In genomic region chr5:172102913-172103629, GRCh38 we compare ENCODE assay signal across 9 cellular contexts.
DNase-seq lines count a peak whose midpoint lies in the region; ATAC-seq, FAIRE-seq and TF ChIP-seq lines count a peak whose summit lies in the region.
"Had no signal": no experiment of that assay in that cellular context is flagged by ENCODE, and none has a peak within 500 bp of the region (broad histone marks: within the 10 kb centered on the region; RNA-seq: fewer than 3 reads in every experiment).

No MANE protein-coding gene starts in this region.

- peak; percentile 71 for DNase-seq in 8988T
- DNase-seq in HTR-8/SVneo (ENCODE audit: insufficient read length, low spot score): peak; percentile 96
- DNase-seq in cerebellar cortex (ENCODE audit: low spot score): peak; percentile 95
- peak; percentile 59 for DNase-seq in lung (ENCODE audit: low spot score)
- DNase-seq in aorta: peak; percentile 84 to 90
- DNase-seq in DMS153 (lab: John Stamatoyannopoulos, UW): no peak
- no peak for DNase-seq in activated CD4-positive, CD25-positive, alpha-beta regulatory T cell treated with anti-CD3 and anti-CD28 coated beads, Interleukin-2, amount 50 U/mL, for 72 hours
- no peak for DNase-seq in activated gamma-delta T cell treated with Interleukin-2 at 50 U/mL for 16 hours
- DNase-seq: activated T-cell treated with anti-CD3 and anti-CD28 coated beads, Interleukin-2, amount 50 U/mL, for 4 hours had no signal

- FAIRE-seq in HTR-8/SVneo (lab: Jason Lieb, UNC): peak; percentile 90

- intact Hi-C loops in aorta (cut with DNase I): no loop called here

- H3K36me3 ChIP-seq in lung (ENCODE audit: control insufficient read depth in 2 of 2, insufficient read depth in 2 of 2, low read length in 2 of 2): peaks cover 0 to 29% of the 10 kb centered on the region in 2 donors
- H3K36me3 ChIP-seq in aorta (ENCODE audit: control insufficient read depth in 1 of 2, insufficient read depth in 2 of 2, low read length in 1 of 2): no peaks in the 10 kb centered on the region

- H3K4me3 ChIP-seq in lung (no peak overlapping the region), aorta (ENCODE audit: low read length in 2 of 2) (no peak overlapping the region)

- peak; percentile 74 for ATAC-seq in lung (ENCODE audit: insufficient read depth, low FRiP score)
- peak; percentile 37 for ATAC-seq in aorta (ENCODE audit: low FRiP score)

- H3K27ac ChIP-seq in lung (ENCODE audit: low read depth in 1 of 2, low read length in 1 of 2) (peak overlapping the region; percentile 43 to 64), aorta (ENCODE audit: low read depth in 1 of 2, low read length in 2 of 2) (no peak overlapping the region)

- peaks cover 0 to 14% of the 10 kb centered on the region in 2 donors for H3K4me1 ChIP-seq in lung (ENCODE audit: control insufficient read depth in 2 of 2, insufficient read depth in 2 of 2, low read length in 2 of 2)
- H3K4me1 ChIP-seq in aorta (ENCODE audit: control insufficient read depth in 1 of 2, insufficient read depth in 2 of 2, low read length in 2 of 2): no peaks in the 10 kb centered on the region

- 57 to 66% methylated on average over 21 of the region's 21 CpGs for WGBS in lung, 2 donors
- 45 to 49% methylated on average over 21 of the region's 21 CpGs for WGBS in aorta, 2 donors

- H3K27me3 ChIP-seq in lung (ENCODE audit: control insufficient read depth, insufficient read depth) (no peaks in the 10 kb centered on the region), aorta (ENCODE audit: control insufficient read depth in 1 of 2, insufficient read depth in 2 of 2, low read length in 1 of 2) (no peaks in the 10 kb centered on the region)

- H3K9me3 ChIP-seq in lung (ENCODE audit: control insufficient read depth in 2 of 2, insufficient read depth in 1 of 2, low read length in 1 of 2) (no peaks in the 10 kb centered on the region), aorta (ENCODE audit: control insufficient read depth, low read length) (no peaks in the 10 kb centered on the region)

- TF ChIP-seq CTCF in lung (IDR thresholded peaks at IDR 0.05; ENCODE audit: control extremely low read depth, extremely low read depth): no peak

Comparison
In these comparisons a context has a peak if more than half of its experiments do, and no peak if none do; other contexts are left out.
1. DNase-seq: peak in 8988T (single experiment), HTR-8/SVneo (single experiment), cerebellar cortex (single experiment), lung (single experiment) and aorta (2 of 2); none in DMS153 (single experiment), activated CD4-positive, CD25-positive, alpha-beta regulatory T cell treated with anti-CD3 and anti-CD28 coated beads, Interleukin-2, amount 50 U/mL, for 72 hours (single experiment) and activated gamma-delta T cell treated with Interleukin-2 at 50 U/mL for 16 hours (single experiment).
2. H3K27ac ChIP-seq: peak in lung (2 of 2); none in aorta (0 of 2).